Comparison of ENCODE assay signal across 8 cellular contexts in genomic region chr7:13850185-13850752, GRCh38.
A peak's percentile ranks its signal among the peaks of the same experiment; 100 is the strongest.
DNase-seq lines count a peak whose midpoint lies in the region; ATAC-seq and TF ChIP-seq lines count a peak whose summit lies in the region.

No MANE protein-coding gene starts in this region.

- TF ChIP-seq CTCF in fibroblast of villous mesenchyme (IDR thresholded peaks at IDR 0.05; ENCODE audit: insufficient read depth, low read depth, low read length): no peak

- ATAC-seq in left ventricle myocardium superior (peak; percentile 31), HG03097 (IDR thresholded peaks at IDR 0.05; ENCODE audit: low FRiP score, unreplicated experiment) (peak; percentile 98)

- DNase-seq in left ventricle myocardium superior (no peak), cardiac septum (ENCODE audit: low spot score) (no peak), NCI-H510A treated with DMSO at 0.1 percent for 48 hours (lab: John Stamatoyannopoulos, UW) (peak; percentile 59), fibroblast of villous mesenchyme (ENCODE audit: low read depth) (peak; percentile 99), germinal center (ENCODE audit: low spot score) (no peak)
- DNase-seq in activated CD8-positive, alpha-beta memory T cell treated with anti-CD3 and anti-CD28 coated beads for 4 hours (ENCODE audit: low read depth in 2 of 2): peak; percentile 50
- peak; percentile 3 to 26 (median 3) for DNase-seq in stimulated activated CD4-positive, alpha-beta T cell treated with anti-CD3 and anti-CD28 coated beads, TNF-alpha, amount 100 ng/mL, for 48 hours (ENCODE audit: low read depth in 3 of 3)

- no peak overlapping the region for H3K4me3 ChIP-seq in fibroblast of villous mesenchyme (ENCODE audit: low read depth, low read length)

- intact Hi-C loops in left ventricle myocardium superior (cut with micrococcal nuclease) (no loop called here), cardiac septum (cut with DNase I) (no loop called here)

Comparison
In these comparisons a context has a peak if more than half of its experiments do, and no peak if none do; other contexts are left out.
1. DNase-seq: peak in NCI-H510A treated with DMSO at 0.1 percent for 48 hours (single experiment), activated CD8-positive, alpha-beta memory T cell treated with anti-CD3 and anti-CD28 coated beads for 4 hours (2 of 2), fibroblast of villous mesenchyme (single experiment) and stimulated activated CD4-positive, alpha-beta T cell treated with anti-CD3 and anti-CD28 coated beads, TNF-alpha, amount 100 ng/mL, for 48 hours (3 of 3); none in left ventricle myocardium superior (single experiment), cardiac septum (single experiment) and germinal center (single experiment).